In the genomic region with DNA sequence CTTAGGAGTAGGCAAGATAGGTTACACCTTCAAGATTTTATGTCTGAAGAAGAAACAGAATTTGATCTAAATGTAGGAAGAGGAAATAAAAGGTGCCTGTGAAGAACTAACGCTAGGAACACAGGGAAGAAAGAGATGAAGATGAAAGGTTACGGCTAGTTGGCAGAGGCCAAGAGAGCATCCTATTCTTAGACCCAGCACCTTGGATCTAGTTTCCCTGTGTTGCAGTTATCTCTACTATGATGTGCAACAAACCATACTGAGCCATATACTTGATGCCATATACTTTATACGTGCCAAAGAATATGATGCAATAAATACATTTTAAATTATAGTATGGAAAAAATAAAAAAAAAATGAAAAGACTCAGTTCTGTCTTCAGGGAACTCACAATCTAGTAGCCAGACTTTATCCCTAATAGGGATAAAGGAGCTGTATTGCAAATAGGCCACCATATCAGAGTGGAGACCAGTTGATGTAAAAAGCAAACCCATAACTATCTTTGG, we compare ENCODE assay signal across 25 cellular contexts.
"Had no signal": no experiment of that assay in that cellular context is flagged by ENCODE, and none has a peak within 500 bp of the region (broad histone marks: within the 10 kb centered on the region; RNA-seq: fewer than 3 reads in every experiment).

No MANE protein-coding gene starts in this region.

- FAIRE-seq: urothelium cell line had no signal

- H3K27me3 ChIP-seq: heart right ventricle, hepatocyte, ovary, right lobe of liver, stomach, testis, thyroid gland, transverse colon, upper lobe of right lung had no signal

- ATAC-seq: left lobe of liver; mucosa of descending colon; naive thymus-derived CD4-positive, alpha-beta T cell; natural killer cell treated with Interleukin-12 subunit alpha and Interleukin-12 subunit beta and Interleukin-15 and Interleukin-18, amount 100 ng/mL, for 72 hours; right lobe of liver; stimulated activated naive B cell treated with anti-CD40 and anti-IgM and Interleukin-4, amounts not matched to agents 10 μg/mL and 1 μg/mL and 100 μg/mL, for 72 hours; stimulated activated naive CD8-positive, alpha-beta T cell treated with anti-CD3 and anti-CD28 coated beads, Interleukin-15, Interleukin-2, amounts not matched to agents 100 U/mL and 50 U/mL, for 24 hours; upper lobe of right lung had no signal

- H3K36me3 Mint-ChIP-seq: natural killer cell treated with Interleukin-12 subunit alpha and Interleukin-12 subunit beta and Interleukin-15 and Interleukin-18, amount 100 ng/mL, for 72 hours; stimulated activated naive B cell treated with anti-CD40 and anti-IgM and Interleukin-4, amounts not matched to agents 10 μg/mL and 1 μg/mL and 100 μg/mL, for 72 hours had no signal

- H3K4me3 ChIP-seq: heart right ventricle, hepatocyte, lung, mucosa of descending colon, ovary, right lobe of liver, smooth muscle cell, stomach, testis, thyroid gland, transverse colon, upper lobe of right lung had no signal

- H2AFZ ChIP-seq: hepatocyte had no signal

- H3K4me2 ChIP-seq: hepatocyte, smooth muscle cell had no signal

- H3K4me3 Mint-ChIP-seq: naive thymus-derived CD4-positive, alpha-beta T cell; natural killer cell treated with Interleukin-12 subunit alpha and Interleukin-12 subunit beta and Interleukin-15 and Interleukin-18, amount 100 ng/mL, for 72 hours; stimulated activated naive B cell treated with anti-CD40 and anti-IgM and Interleukin-4, amounts not matched to agents 10 μg/mL and 1 μg/mL and 100 μg/mL, for 72 hours had no signal

- H3K9me3 ChIP-seq: heart right ventricle, mucosa of descending colon, ovary, right lobe of liver, stomach, testis, thyroid gland, transverse colon, upper lobe of right lung had no signal

- H3K27ac ChIP-seq: heart right ventricle, hepatocyte, ovary, right lobe of liver, stomach, testis, thyroid gland, transverse colon, upper lobe of right lung had no signal

- H3K9me3 Mint-ChIP-seq: natural killer cell treated with Interleukin-12 subunit alpha and Interleukin-12 subunit beta and Interleukin-15 and Interleukin-18, amount 100 ng/mL, for 72 hours; stimulated activated naive B cell treated with anti-CD40 and anti-IgM and Interleukin-4, amounts not matched to agents 10 μg/mL and 1 μg/mL and 100 μg/mL, for 72 hours had no signal

- H3K4me1 Mint-ChIP-seq: naive thymus-derived CD4-positive, alpha-beta T cell; stimulated activated naive B cell treated with anti-CD40 and anti-IgM and Interleukin-4, amounts not matched to agents 10 μg/mL and 1 μg/mL and 100 μg/mL, for 72 hours had no signal

- H3K4me1 ChIP-seq: right lobe of liver, testis, thyroid gland, upper lobe of right lung had no signal

- H3K36me3 ChIP-seq: heart right ventricle, ovary, right lobe of liver, stomach, thyroid gland, transverse colon, upper lobe of right lung had no signal

- H3K27me3 Mint-ChIP-seq: progenitor cell of endocrine pancreas had no signal

- H3K27ac Mint-ChIP-seq: naive thymus-derived CD4-positive, alpha-beta T cell; natural killer cell treated with Interleukin-12 subunit alpha and Interleukin-12 subunit beta and Interleukin-15 and Interleukin-18, amount 100 ng/mL, for 72 hours; progenitor cell of endocrine pancreas; stimulated activated naive B cell treated with anti-CD40 and anti-IgM and Interleukin-4, amounts not matched to agents 10 μg/mL and 1 μg/mL and 100 μg/mL, for 72 hours had no signal

- DNase-seq: heart right ventricle; islet precursor cell; mesendoderm; midbrain; mucosa of descending colon; naive thymus-derived CD4-positive, alpha-beta T cell; ovary; retina; right lobe of liver; stimulated activated CD4-positive, alpha-beta T cell treated with anti-CD3 and anti-CD28 coated beads, Interleukin-1b, Interleukin-23, amount 100 ng/mL, for 48 hours; stimulated activated CD4-positive, alpha-beta T cell treated with anti-CD3 and anti-CD28 coated beads, Interleukin-2, amount 100 ng/mL, for 48 hours; stimulated activated naive B cell treated with anti-CD40 and anti-IgM and Interleukin-4, amounts not matched to agents 10 μg/mL and 1 μg/mL and 100 μg/mL, for 72 hours; stimulated activated naive CD8-positive, alpha-beta T cell treated with anti-CD3 and anti-CD28 coated beads, Interleukin-15, Interleukin-2, amounts not matched to agents 100 U/mL and 50 U/mL, for 24 hours; stomach; testis; thyroid gland; transverse colon; upper lobe of right lung had no signal
